Comparison of ENCODE assay signal across 27 cellular contexts in genomic region chr10:94307046-94307615, GRCh38.
"Had no signal": no experiment of that assay in that cellular context is flagged by ENCODE, and none has a peak within 500 bp of the region (broad histone marks: within the 10 kb centered on the region; RNA-seq: fewer than 3 reads in every experiment).

No MANE protein-coding gene starts in this region.

- H3K27ac ChIP-seq: breast epithelium, SJSA1, WERI-Rb-1 had no signal

- H3K36me3 Mint-ChIP-seq: activated naive CD4-positive, alpha-beta T cell treated with anti-CD3 and anti-CD28 coated beads, Interleukin-2, amount 10 ng/mL, durations not matched to agents 7 days and 5 days; activated naive CD8-positive, alpha-beta T cell treated with anti-CD3 and anti-CD28 coated beads for 36 hours had no signal

- ATAC-seq: activated CD4-positive, alpha-beta T cell treated with anti-CD3 and anti-CD28 coated beads for 36 hours; activated T-cell treated with anti-CD3 and anti-CD28 coated beads, Interleukin-2, amount 50 U/mL, for 72 hours; PC-3; SK-N-SH treated with all-trans-retinoic acid at 6 μM for 48 hours; T-helper 17 cell had no signal

- H3K4me1 Mint-ChIP-seq: activated CD4-positive, alpha-beta T cell treated with anti-CD3 and anti-CD28 coated beads for 36 hours; activated naive CD4-positive, alpha-beta T cell treated with anti-CD3 and anti-CD28 coated beads, Interleukin-2, amount 10 ng/mL, durations not matched to agents 7 days and 5 days; activated naive CD8-positive, alpha-beta T cell treated with anti-CD3 and anti-CD28 coated beads for 36 hours had no signal

- H3K9me3 ChIP-seq: breast epithelium, SJSA1 had no signal

- H3K27me3 ChIP-seq: breast epithelium, SJSA1 had no signal

- DNase-seq: activated CD4-positive, alpha-beta memory T cell treated with anti-CD3 and anti-CD28 coated beads, Interleukin-2, amount 10 ng/mL, durations not matched to agents 7 days and 5 days; activated CD4-positive, alpha-beta T cell treated with anti-CD3 and anti-CD28 coated beads for 36 hours; activated CD4-positive, alpha-beta T cell treated with anti-CD3 and anti-CD28 coated beads, Interleukin-2, amount 50 U/mL, for 1 hour; activated gamma-delta T cell treated with Interleukin-2 at 50 U/mL for 16 hours; activated naive CD4-positive, alpha-beta T cell treated with anti-CD3 and anti-CD28 coated beads, Interleukin-2, amount 10 ng/mL, durations not matched to agents 7 days and 5 days; activated naive CD8-positive, alpha-beta T cell treated with anti-CD3 and anti-CD28 coated beads for 36 hours; activated T-cell treated with anti-CD3 and anti-CD28 coated beads, Interleukin-2, amount 50 U/mL, for 72 hours; caudate nucleus; KBM-7; NCI-H1092 treated with DMSO at 0.1 percent for 48 hours; NCI-H1417 treated with DMSO at 0.1 percent for 48 hours; NCI-H1694 treated with DMSO at 0.1 percent for 48 hours; NCI-H2029 treated with DMSO at 0.1 percent for 48 hours; NCI-H345; NCI-H510A; NCI-H526 treated with DMSO at 0.1 percent for 48 hours; PC-3; SHP77; SW 1271; T-helper 17 cell; T1000; WERI-Rb-1 had no signal

- H3K36me3 ChIP-seq: breast epithelium, WERI-Rb-1 had no signal

- H3K27ac Mint-ChIP-seq: activated CD4-positive, alpha-beta memory T cell treated with anti-CD3 and anti-CD28 coated beads, Interleukin-2, amount 10 ng/mL, durations not matched to agents 7 days and 5 days; activated CD4-positive, alpha-beta T cell treated with anti-CD3 and anti-CD28 coated beads for 36 hours; activated naive CD4-positive, alpha-beta T cell treated with anti-CD3 and anti-CD28 coated beads, Interleukin-2, amount 10 ng/mL, durations not matched to agents 7 days and 5 days; activated naive CD8-positive, alpha-beta T cell treated with anti-CD3 and anti-CD28 coated beads for 36 hours; activated T-cell treated with anti-CD3 and anti-CD28 coated beads, Interleukin-2, amount 50 U/mL, for 72 hours; activated T-helper 2 cell treated with anti-CD3 and anti-CD28 coated beads, Interferon-gamma antibody, Interleukin-2, Interleukin-4, amounts not matched to agents 10 μg/mL and 5 μg/mL and 100 μg/mL, durations not matched to agents 14 hours and 24 hours and 36 hours; T-helper 17 cell had no signal

- H3K4me3 ChIP-seq: breast epithelium, SJSA1 had no signal

- FAIRE-seq: RCC 7860 had no signal

- H3K9me3 Mint-ChIP-seq: activated CD4-positive, alpha-beta memory T cell treated with anti-CD3 and anti-CD28 coated beads, Interleukin-2, amount 10 ng/mL, durations not matched to agents 7 days and 5 days; activated naive CD4-positive, alpha-beta T cell treated with anti-CD3 and anti-CD28 coated beads, Interleukin-2, amount 10 ng/mL, durations not matched to agents 7 days and 5 days; activated naive CD8-positive, alpha-beta T cell treated with anti-CD3 and anti-CD28 coated beads for 36 hours; activated T-cell treated with anti-CD3 and anti-CD28 coated beads, Interleukin-2, amount 50 U/mL, for 72 hours; activated T-helper 2 cell treated with anti-CD3 and anti-CD28 coated beads, Interferon-gamma antibody, Interleukin-2, Interleukin-4, amounts not matched to agents 10 μg/mL and 5 μg/mL and 100 μg/mL, durations not matched to agents 14 hours and 24 hours and 36 hours had no signal

- H3K4me1 ChIP-seq: breast epithelium, SJSA1 had no signal

- H3K4me3 Mint-ChIP-seq: activated CD4-positive, alpha-beta memory T cell treated with anti-CD3 and anti-CD28 coated beads, Interleukin-2, amount 10 ng/mL, durations not matched to agents 7 days and 5 days; activated CD4-positive, alpha-beta T cell treated with anti-CD3 and anti-CD28 coated beads for 36 hours; activated naive CD4-positive, alpha-beta T cell treated with anti-CD3 and anti-CD28 coated beads, Interleukin-2, amount 10 ng/mL, durations not matched to agents 7 days and 5 days; activated naive CD8-positive, alpha-beta T cell treated with anti-CD3 and anti-CD28 coated beads for 36 hours; activated T-cell treated with anti-CD3 and anti-CD28 coated beads, Interleukin-2, amount 50 U/mL, for 72 hours; T-helper 17 cell had no signal
